8 cellular contexts compared by ENCODE assay signal in the genomic region with DNA sequence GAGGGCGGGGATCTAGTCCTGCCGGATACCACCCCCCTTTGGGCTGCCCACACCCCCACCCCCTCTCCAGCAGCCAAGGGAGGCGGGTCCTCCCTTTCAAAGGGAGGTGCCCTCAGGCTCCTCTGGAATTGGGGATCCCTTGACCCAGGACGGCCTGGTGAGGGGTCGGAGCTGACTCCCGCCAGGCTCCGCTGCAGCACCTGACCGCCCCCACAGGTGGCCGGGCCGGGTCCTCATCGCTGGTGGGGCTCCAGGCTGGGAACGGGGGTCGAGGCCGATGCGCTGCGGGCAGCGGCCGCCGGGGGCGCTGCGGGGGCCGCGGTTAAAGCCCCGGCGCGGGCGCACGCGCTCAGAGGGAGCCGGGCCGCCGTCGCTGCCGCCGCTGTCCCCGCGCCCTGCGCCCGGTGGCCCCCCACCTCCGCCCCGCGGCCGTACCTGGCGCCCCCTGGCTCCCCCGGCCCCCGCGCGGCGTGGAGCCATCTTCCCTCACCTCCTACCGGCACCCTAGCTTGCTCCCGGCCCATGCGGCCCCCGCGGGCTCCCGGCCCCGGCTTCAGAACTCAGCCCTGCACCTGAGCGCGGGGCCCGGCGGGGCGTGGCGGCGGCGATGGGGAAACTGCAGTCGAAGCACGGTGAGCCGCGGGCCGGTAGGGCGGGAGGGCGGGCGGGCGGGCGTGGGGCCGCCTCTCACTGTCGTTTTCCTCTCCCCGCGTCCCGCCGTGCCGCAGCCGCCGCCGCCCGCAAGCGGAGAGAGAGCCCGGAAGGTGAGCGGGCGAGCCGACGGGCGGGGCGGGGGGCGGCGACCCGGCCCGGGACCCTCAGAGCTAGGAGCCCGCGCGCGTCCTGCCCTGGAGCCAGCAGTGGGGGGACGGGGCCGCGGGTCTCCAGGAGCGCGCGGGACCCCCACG. TPM values are rescaled to one million over a fixed set of nuclear protein-coding genes. Genes with fewer than 3 reads are reported as not detected.
DNase-seq lines count a peak whose midpoint lies in the region; ATAC-seq and TF ChIP-seq lines count a peak whose summit lies in the region.

A gene with protein sequence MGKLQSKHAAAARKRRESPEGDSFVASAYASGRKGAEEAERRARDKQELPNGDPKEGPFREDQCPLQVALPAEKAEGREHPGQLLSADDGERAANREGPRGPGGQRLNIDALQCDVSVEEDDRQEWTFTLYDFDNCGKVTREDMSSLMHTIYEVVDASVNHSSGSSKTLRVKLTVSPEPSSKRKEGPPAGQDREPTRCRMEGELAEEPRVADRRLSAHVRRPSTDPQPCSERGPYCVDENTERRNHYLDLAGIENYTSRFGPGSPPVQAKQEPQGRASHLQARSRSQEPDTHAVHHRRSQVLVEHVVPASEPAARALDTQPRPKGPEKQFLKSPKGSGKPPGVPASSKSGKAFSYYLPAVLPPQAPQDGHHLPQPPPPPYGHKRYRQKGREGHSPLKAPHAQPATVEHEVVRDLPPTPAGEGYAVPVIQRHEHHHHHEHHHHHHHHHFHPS (plus strand): TSS at position 352 of the 908 bp plus-strand sequence. CDS start 256 bp downstream, at position 608.

- 0 out of 2 replicates have a peak within 1 kb of the TSS, but pooled peaks have one; percentile 18 for H2AFZ ChIP-seq in Loucy (ENCODE audit: low read length)

- DNase-seq in NCI-H510A treated with DMSO at 0.1 percent for 48 hours (lab: John Stamatoyannopoulos, UW) (peak; percentile 72), NCI-H510A (lab: John Stamatoyannopoulos, UW) (no peak), fibroblast of the aortic adventitia (ENCODE audit: low read depth) (no peak), omental fat pad (ENCODE audit: low spot score) (peak; percentile 23), DMS114 treated with DMSO at 0.1 percent for 48 hours (lab: John Stamatoyannopoulos, UW; ENCODE audit: unreplicated experiment) (no peak)
- DNase-seq in activated CD8-positive, alpha-beta T cell treated with anti-CD3 and anti-CD28 coated beads for 36 hours: peak; percentile 53

- no peaks in the 10 kb centered on the region for H3K27me3 ChIP-seq in Loucy (ENCODE audit: insufficient read depth, low read length, poor library complexity, severe bottlenecking)

- H3K9me3 ChIP-seq in Loucy (ENCODE audit: insufficient read depth, low read depth, low read length): no peaks in the 10 kb centered on the region

- H3K4me3 Mint-ChIP-seq in activated CD8-positive, alpha-beta T cell treated with anti-CD3 and anti-CD28 coated beads for 36 hours: peak within 1 kb of the TSS; percentile 52

- no peaks in the 10 kb centered on the region for H3K36me3 ChIP-seq in Loucy (ENCODE audit: insufficient read depth, low read length)

- H3K9me3 Mint-ChIP-seq in activated CD8-positive, alpha-beta T cell treated with anti-CD3 and anti-CD28 coated beads for 36 hours: no peaks in the 10 kb centered on the region

- H3K36me3 Mint-ChIP-seq in activated CD8-positive, alpha-beta T cell treated with anti-CD3 and anti-CD28 coated beads for 36 hours (ENCODE audit: low read depth): no peaks in the 10 kb centered on the region

- no peak within 1 kb of the TSS for H3K27ac Mint-ChIP-seq in activated CD8-positive, alpha-beta T cell treated with anti-CD3 and anti-CD28 coated beads for 36 hours

- intact Hi-C loops in activated CD8-positive, alpha-beta T cell treated with anti-CD3 and anti-CD28 coated beads for 36 hours (cut with micrococcal nuclease): no loop called here

- H3F3A ChIP-seq in Loucy (ENCODE audit: low read depth): no peaks in the 10 kb centered on the region

- POLR2A ChIA-PET in activated CD8-positive, alpha-beta T cell treated with anti-CD3 and anti-CD28 coated beads for 36 hours (lab: Charles Lee): no interaction called here

- H3K4me1 ChIP-seq in Loucy (ENCODE audit: insufficient read depth, low read length, poor library complexity, severe bottlenecking): peaks cover 48% of the 10 kb centered on the region

- peaks cover 47% of the 10 kb centered on the region for H3K79me2 ChIP-seq in Loucy (ENCODE audit: insufficient read depth, low read length)

- ATAC-seq in activated CD8-positive, alpha-beta T cell treated with anti-CD3 and anti-CD28 coated beads for 36 hours: peak; percentile 64
- ATAC-seq in omental fat pad (ENCODE audit: low FRiP score): peak; percentile 42
- ATAC-seq in GM18861 (IDR thresholded peaks at IDR 0.05; ENCODE audit: unreplicated experiment): no peak

- H3K4me2 ChIP-seq in Loucy (ENCODE audit: low read depth, low read length, poor library complexity, severe bottlenecking): peak within 1 kb of the TSS; percentile 84

- H4K20me1 ChIP-seq in Loucy (ENCODE audit: insufficient read depth, low read length, poor library complexity, severe bottlenecking): peaks cover 21% of the 10 kb centered on the region

- peak; percentile 61 for TF ChIP-seq CTCF in Loucy (conservative IDR thresholded peaks at IDR 0.05; ENCODE audit: low read length)
- peak; percentile 50 for TF ChIP-seq CTCF in activated CD8-positive, alpha-beta T cell treated with anti-CD3 and anti-CD28 coated beads for 36 hours (IDR thresholded peaks at IDR 0.05)
- peak; percentile 38 for TF ChIP-seq CTCF in fibroblast of the aortic adventitia (IDR thresholded peaks at IDR 0.05; ENCODE audit: insufficient read depth, low read length)
- peak in 1 of 3 donors; percentile 25 for TF ChIP-seq CTCF in omental fat pad (IDR thresholded peaks at IDR 0.05)

- CTCF ChIA-PET in activated CD8-positive, alpha-beta T cell treated with anti-CD3 and anti-CD28 coated beads for 36 hours (lab: Charles Lee): interaction anchor here (1.1 to 9.8 kb wide), 9 partner anchors 8 to 303 kb away, joined by 3 to 105 read pairs (median 4); no protein-coding TSS in a partner anchor

- H3K4me1 Mint-ChIP-seq in activated CD8-positive, alpha-beta T cell treated with anti-CD3 and anti-CD28 coated beads for 36 hours (ENCODE audit: low read depth): peaks cover 23% of the 10 kb centered on the region

- no peaks in the 10 kb centered on the region for H3K9me2 ChIP-seq in Loucy (replicated peaks; ENCODE audit: low read depth, low read length)

- peak within 1 kb of the TSS; percentile 68 for H3K9ac ChIP-seq in Loucy (ENCODE audit: low read depth, low read length, poor library complexity, severe bottlenecking)

- H3K4me3 ChIP-seq in Loucy (ENCODE audit: low read length, poor library complexity, severe bottlenecking) (peak within 1 kb of the TSS; percentile 72), fibroblast of the aortic adventitia (ENCODE audit: low read depth, low read length) (peak within 1 kb of the TSS; percentile 57)

- peaks cover 48% of the 10 kb centered on the region for H3K27me3 Mint-ChIP-seq in activated CD8-positive, alpha-beta T cell treated with anti-CD3 and anti-CD28 coated beads for 36 hours

RNA-seq across cellular contexts. Expression of the gene that starts here (rescaled TPM):
- total RNA-seq in activated CD8-positive, alpha-beta T cell treated with anti-CD3 and anti-CD28 coated beads for 36 hours: 1 to 10 TPM; 1.5 to 2.3 TPM
- total RNA-seq in fibroblast of the aortic adventitia (ENCODE audit: low replicate concordance) (0.81 TPM in 1 of 2 replicates, not detected in the other), omental fat pad (1 to 10 TPM; 1.1 to 7.1 (median 1.8) TPM)

Comparison
In these comparisons a context has a peak if more than half of its experiments do, and no peak if none do; other contexts are left out.
1. DNase-seq: peak in NCI-H510A treated with DMSO at 0.1 percent for 48 hours (single experiment), activated CD8-positive, alpha-beta T cell treated with anti-CD3 and anti-CD28 coated beads for 36 hours (single experiment) and omental fat pad (single experiment); none in NCI-H510A (single experiment), fibroblast of the aortic adventitia (single experiment) and DMS114 treated with DMSO at 0.1 percent for 48 hours (single experiment).